Comparison of ENCODE assay signal across 9 cellular contexts in genomic region chr7:1460757-1461639, GRCh38. TPM values are rescaled to one million over a fixed set of nuclear protein-coding genes. Genes with fewer than 3 reads are reported as not detected.
DNase-seq lines count a peak whose midpoint lies in the region; ATAC-seq, FAIRE-seq and TF ChIP-seq lines count a peak whose summit lies in the region.
"Had no signal": no experiment of that assay in that cellular context is flagged by ENCODE, and none has a peak within 500 bp of the region (broad histone marks: within the 10 kb centered on the region; RNA-seq: fewer than 3 reads in every experiment).

No MANE protein-coding gene starts in this region.

- FAIRE-seq in GM12892 (lab: Jason Lieb, UNC) = no peak

- H3K4me1 Mint-ChIP-seq in CD4-positive, CD25-positive, alpha-beta regulatory T cell = peaks cover 0 to 26% (median 5%) of the 10 kb centered on the region in 4 donors
- H3K4me1 Mint-ChIP-seq in naive thymus-derived CD8-positive, alpha-beta T cell = peaks cover 11 to 34% (median 22%) of the 10 kb centered on the region in 4 donors

- peaks cover 23% of the 10 kb centered on the region for H3K4me1 ChIP-seq in CD4-positive, CD25-positive, alpha-beta regulatory T cell (ENCODE audit: control insufficient read depth, insufficient read depth, low read length, poor library complexity, severe bottlenecking)

- no peak for ATAC-seq in CD4-positive, CD25-positive, alpha-beta regulatory T cell (ENCODE audit: low read depth in 2 of 2)
- ATAC-seq in naive thymus-derived CD8-positive, alpha-beta T cell = no peak
- no peak for ATAC-seq in GM19467 (IDR thresholded peaks at IDR 0.05; ENCODE audit: unreplicated experiment)

- no peak overlapping the region for H3K27ac ChIP-seq in CD4-positive, CD25-positive, alpha-beta regulatory T cell (ENCODE audit: insufficient read depth, low read length, poor library complexity, severe bottlenecking)

- H3K36me3 ChIP-seq in CD4-positive, CD25-positive, alpha-beta regulatory T cell (ENCODE audit: control insufficient read depth, insufficient read depth, low read length) = no peaks in the 10 kb centered on the region

- POLR2A ChIA-PET in naive thymus-derived CD8-positive, alpha-beta T cell (lab: Charles Lee) = interaction anchor here (1.2 kb wide), 1 partner anchor 13 kb away, joined by 5 read pairs; no protein-coding TSS in a partner anchor

- H3K9me3 ChIP-seq in CD4-positive, CD25-positive, alpha-beta regulatory T cell (ENCODE audit: control insufficient read depth in 2 of 2, low read length in 2 of 2) = no peaks in the 10 kb centered on the region

- no peaks in the 10 kb centered on the region for H3K27me3 Mint-ChIP-seq in CD4-positive, CD25-positive, alpha-beta regulatory T cell
- no peaks in the 10 kb centered on the region for H3K27me3 Mint-ChIP-seq in naive thymus-derived CD8-positive, alpha-beta T cell

- H3K4me3 Mint-ChIP-seq in CD4-positive, CD25-positive, alpha-beta regulatory T cell = peak overlapping the region in 3 of 4 donors; percentile 26 to 81 (median 81)
- peak overlapping the region in 7 of 10 donors; percentile 0 to 76 (median 28) for H3K4me3 Mint-ChIP-seq in naive thymus-derived CD8-positive, alpha-beta T cell

- DNase-seq in CD4-positive, CD25-positive, alpha-beta regulatory T cell = no peak
- DNase-seq in NOMO-1 treated with dmso at 0.1 percent for 144 hours (lab: John Stamatoyannopoulos, UW; ENCODE audit: unreplicated experiment) (peak; percentile 58), epithelial cell of esophagus (ENCODE audit: low read depth) (peak; percentile 42), cerebellar nuclear complex (lab: John Stamatoyannopoulos, UW) (no peak), GM12892 (ENCODE audit: insufficient read length) (no peak), LoVo (ENCODE audit: low spot score) (no peak)
- no peak for DNase-seq in naive thymus-derived CD8-positive, alpha-beta T cell
- DNase-seq: activated naive CD8-positive, alpha-beta T cell treated with anti-CD3 and anti-CD28 coated beads, Interleukin-2, amount 10 ng/mL, durations not matched to agents 7 days and 5 days had no signal

- no peak for TF ChIP-seq POLR2A in GM12892 (IDR thresholded peaks at IDR 0.05; ENCODE audit: low read depth, low read length)

- peak overlapping the region in 1 of 3 donors; percentile 88 for H3K27ac Mint-ChIP-seq in CD4-positive, CD25-positive, alpha-beta regulatory T cell
- H3K27ac Mint-ChIP-seq in naive thymus-derived CD8-positive, alpha-beta T cell = peak overlapping the region in 6 of 10 donors; percentile 1 to 82 (median 60)
- H3K27ac Mint-ChIP-seq: activated naive CD8-positive, alpha-beta T cell treated with anti-CD3 and anti-CD28 coated beads, Interleukin-2, amount 10 ng/mL, durations not matched to agents 7 days and 5 days had no signal

- H3K27me3 ChIP-seq in CD4-positive, CD25-positive, alpha-beta regulatory T cell (ENCODE audit: control insufficient read depth, insufficient read depth, low read length) = no peaks in the 10 kb centered on the region

- no peaks in the 10 kb centered on the region for H3K36me3 Mint-ChIP-seq in CD4-positive, CD25-positive, alpha-beta regulatory T cell
- no peaks in the 10 kb centered on the region for H3K36me3 Mint-ChIP-seq in naive thymus-derived CD8-positive, alpha-beta T cell
- H3K36me3 Mint-ChIP-seq: activated naive CD8-positive, alpha-beta T cell treated with anti-CD3 and anti-CD28 coated beads, Interleukin-2, amount 10 ng/mL, durations not matched to agents 7 days and 5 days had no signal

- TF ChIP-seq CTCF in epithelial cell of esophagus (IDR thresholded peaks at IDR 0.05; ENCODE audit: insufficient read depth, low read depth, low read length, missing control alignments) = no peak

- H3K9me3 Mint-ChIP-seq in CD4-positive, CD25-positive, alpha-beta regulatory T cell = no peaks in the 10 kb centered on the region
- H3K9me3 Mint-ChIP-seq in naive thymus-derived CD8-positive, alpha-beta T cell = peaks cover 0 to 2% (median 0%) of the 10 kb centered on the region in 9 donors
- H3K9me3 Mint-ChIP-seq: activated naive CD8-positive, alpha-beta T cell treated with anti-CD3 and anti-CD28 coated beads, Interleukin-2, amount 10 ng/mL, durations not matched to agents 7 days and 5 days had no signal

- H3K4me3 ChIP-seq in CD4-positive, CD25-positive, alpha-beta regulatory T cell (ENCODE audit: low read depth, low read length) = no peak overlapping the region
- H3K4me3 ChIP-seq in epithelial cell of esophagus (ENCODE audit: low read length) = no peak overlapping the region

RNA-seq across cellular contexts. Expression of gene MICALL2, which starts 1.7 kb away (rescaled TPM):
- 3.3 TPM for total RNA-seq in CD4-positive, CD25-positive, alpha-beta regulatory T cell
- polyA plus RNA-seq in CD4-positive, CD25-positive, alpha-beta regulatory T cell = under 1 TPM in 3 of 4 donors, not detected in 1; 0.14 to 0.35 (median 0.19) TPM
- total RNA-seq in naive thymus-derived CD8-positive, alpha-beta T cell = 1 to 10 TPM; 3.5 to 4.6 TPM
- polyA plus RNA-seq in naive thymus-derived CD8-positive, alpha-beta T cell = 1 to 10 TPM in 1 of 3 donors, under 1 TPM in 1, not detected in 1; 0.85 to 1.5 TPM
- polyA plus RNA-seq in GM12892 (2012; ENCODE audit: missing spikeins) = 0.36 TPM

RNA-seq across cellular contexts. Expression of gene INTS1, which starts 43.2 kb away (rescaled TPM):
- 107 TPM for total RNA-seq in CD4-positive, CD25-positive, alpha-beta regulatory T cell
- polyA plus RNA-seq in CD4-positive, CD25-positive, alpha-beta regulatory T cell = 10 to 100 TPM in 2 of 4 donors, 1 to 10 TPM in 2; 8.5 to 11.9 (median 10.1) TPM
- 100 to 1,000 TPM; 129 to 136 TPM for total RNA-seq in naive thymus-derived CD8-positive, alpha-beta T cell
- polyA plus RNA-seq in naive thymus-derived CD8-positive, alpha-beta T cell = 10 to 100 TPM in 2 of 3 donors, 1 to 10 TPM in 1; 9.1 to 24.6 (median 18.5) TPM
- polyA plus RNA-seq in GM12892 (2012; ENCODE audit: missing spikeins) = 16.6 TPM

Comparison
In these comparisons a context has a peak if more than half of its experiments do, and no peak if none do; other contexts are left out.
1. DNase-seq: peak in NOMO-1 treated with dmso at 0.1 percent for 144 hours (single experiment) and epithelial cell of esophagus (single experiment); none in CD4-positive, CD25-positive, alpha-beta regulatory T cell (0 of 3), naive thymus-derived CD8-positive, alpha-beta T cell (0 of 10), cerebellar nuclear complex (0 of 2), GM12892 (single experiment) and LoVo (single experiment).